Comparison of ENCODE assay signal across 9 cellular contexts in the genomic region with DNA sequence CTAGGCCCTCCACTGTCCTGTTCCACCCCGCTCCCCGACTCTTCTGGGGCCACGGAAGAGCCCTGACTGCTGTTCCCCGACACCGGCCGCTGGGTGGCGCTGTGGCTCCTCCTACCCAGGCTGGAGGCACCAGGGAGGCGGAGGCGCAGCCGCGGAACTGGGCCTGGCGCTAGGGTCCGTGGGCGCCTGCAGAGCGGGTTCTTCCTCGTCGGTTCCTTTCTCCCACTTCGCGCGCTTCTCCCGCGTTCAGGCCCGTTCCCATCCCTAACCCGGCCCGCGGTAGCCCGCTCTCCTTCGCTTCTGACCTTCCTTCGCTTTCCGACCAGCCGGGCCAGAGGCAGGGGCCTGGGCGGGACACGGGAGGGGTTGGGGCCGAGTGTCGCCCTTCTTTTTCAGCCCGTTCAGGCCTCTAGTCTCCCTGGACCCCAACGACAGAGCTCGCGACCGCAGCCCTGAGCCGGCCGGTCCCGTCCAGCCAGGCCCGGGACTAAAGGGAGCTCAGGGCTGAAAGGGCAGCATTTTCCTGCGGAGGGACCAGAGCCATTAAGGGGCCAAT. TPM values are rescaled to one million over a fixed set of nuclear protein-coding genes. Genes with fewer than 3 reads are reported as not detected.
A peak's percentile ranks its signal among the peaks of the same experiment; 100 is the strongest.
DNase-seq lines count a peak whose midpoint lies in the region; ATAC-seq and TF ChIP-seq lines count a peak whose summit lies in the region.
"Had no signal": no experiment of that assay in that cellular context is flagged by ENCODE, and none has a peak within 500 bp of the region (broad histone marks: within the 10 kb centered on the region; RNA-seq: fewer than 3 reads in every experiment).

No MANE protein-coding gene starts in this region.

- no peak for TF ChIP-seq POLR2A in lower leg skin (IDR thresholded peaks at IDR 0.05)

- H3K4me1 Mint-ChIP-seq in dendritic cell treated with granulocyte-macrophage colony-stimulating factor and Interleukin-4, amounts not matched to agents 40 ng/mL and 50 ng/mL, for 4 days (ENCODE audit: low read depth): peaks cover 15% of the 10 kb centered on the region

- H3K27ac Mint-ChIP-seq in dendritic cell treated with granulocyte-macrophage colony-stimulating factor and Interleukin-4, amounts not matched to agents 40 ng/mL and 50 ng/mL, for 4 days: peak overlapping the region; percentile 31

- no peaks in the 10 kb centered on the region for H3K9me3 Mint-ChIP-seq in dendritic cell treated with granulocyte-macrophage colony-stimulating factor and Interleukin-4, amounts not matched to agents 40 ng/mL and 50 ng/mL, for 4 days

- H3K4me1 ChIP-seq in MM.1S (ENCODE audit: low read length): peaks cover 14% of the 10 kb centered on the region

- ATAC-seq in GM21737 (IDR thresholded peaks at IDR 0.05; ENCODE audit: unreplicated experiment): peak; percentile 93

- no peaks in the 10 kb centered on the region for H3K79me2 ChIP-seq in MM.1S (ENCODE audit: low read length)

- no peaks in the 10 kb centered on the region for H3K27me3 ChIP-seq in MM.1S (replicated peaks; ENCODE audit: insufficient read depth, low read length)

- TF ChIP-seq CTCF in MM.1S (IDR thresholded peaks at IDR 0.05; ENCODE audit: low read length) (peak; percentile 61), lower leg skin (IDR thresholded peaks at IDR 0.05) (no peak)

- H3K36me3 ChIP-seq in MM.1S (replicated peaks; ENCODE audit: insufficient read depth, low read length): no peaks in the 10 kb centered on the region

- H3K27me3 Mint-ChIP-seq in dendritic cell treated with granulocyte-macrophage colony-stimulating factor and Interleukin-4, amounts not matched to agents 40 ng/mL and 50 ng/mL, for 4 days: peaks cover 17% of the 10 kb centered on the region

- peak overlapping the region; percentile 59 for H3K4me3 ChIP-seq in MM.1S (ENCODE audit: low read length)
- H3K4me3 ChIP-seq in lower leg skin (ENCODE audit: low read depth, poor library complexity, severe bottlenecking): no peak overlapping the region

- no peaks in the 10 kb centered on the region for H3K9me2 ChIP-seq in MM.1S (replicated peaks; ENCODE audit: insufficient read depth, low read length)

- 9 to 22% methylated on average over 36 to 44 of the region's 45 CpGs for WGBS in lower leg skin, 2 donors

- H3K9ac ChIP-seq in MM.1S (ENCODE audit: low read length): peak overlapping the region; percentile 50; the same call in 1 of the 2 replicates

- H3K4me2 ChIP-seq in MM.1S (ENCODE audit: low read depth, low read length): peak overlapping the region; percentile 79; the same call in 1 of the 2 replicates

- peak overlapping the region; percentile 68 for H3K4me3 Mint-ChIP-seq in dendritic cell treated with granulocyte-macrophage colony-stimulating factor and Interleukin-4, amounts not matched to agents 40 ng/mL and 50 ng/mL, for 4 days

- H2AFZ ChIP-seq in MM.1S (ENCODE audit: low read length): peak overlapping the region; percentile 86

- H3K9me3 ChIP-seq in MM.1S (replicated peaks; ENCODE audit: insufficient read depth, low read length): no peaks in the 10 kb centered on the region

- H4K20me1 ChIP-seq in MM.1S (ENCODE audit: insufficient read depth, low read length): no peaks in the 10 kb centered on the region

- H3K27ac ChIP-seq in MM.1S (ENCODE audit: low read length): no peak overlapping the region

- peak; percentile 70 for DNase-seq in Daoy (ENCODE audit: low read depth)
- DNase-seq in MM.1S: peak; percentile 60
- peak; percentile 57 to 63 for DNase-seq in activated CD4-positive, alpha-beta T cell treated with anti-CD3 and anti-CD28 coated beads, Interleukin-2, amount 50 U/mL, for 24 hours (ENCODE audit: low read depth in 1 of 2, low spot score in 1 of 2)
- peak; percentile 29 to 91 for DNase-seq in lower leg skin (ENCODE audit: low spot score in 2 of 2)
- DNase-seq in stimulated activated CD4-positive, alpha-beta T cell treated with anti-CD3 and anti-CD28 coated beads, TNF-alpha, amount 100 ng/mL, for 24 hours (ENCODE audit: low read depth in 3 of 3): peak; percentile 50 to 64 (median 52)
- DNase-seq in NCI-H2171 (lab: John Stamatoyannopoulos, UW): no peak

- intact Hi-C loops in dendritic cell treated with granulocyte-macrophage colony-stimulating factor and Interleukin-4, amounts not matched to agents 40 ng/mL and 50 ng/mL, for 4 days (cut with micrococcal nuclease): loop anchor here (2.0 to 5.0 kb wide), 3 partner anchors 79 to 559 kb away; partner anchors contain the start of gene EDA
- intact Hi-C loops in lower leg skin (cut with DNase I; ENCODE audit: low total_unique reads): no loop called here

- H3K36me3 Mint-ChIP-seq in dendritic cell treated with granulocyte-macrophage colony-stimulating factor and Interleukin-4, amounts not matched to agents 40 ng/mL and 50 ng/mL, for 4 days (ENCODE audit: low read depth): no peaks in the 10 kb centered on the region

- H3F3A ChIP-seq in MM.1S (ENCODE audit: insufficient read depth, low read length): peaks cover 6% of the 10 kb centered on the region; the same call in 1 of the 2 replicates

RNA-seq across cellular contexts. Expression of gene NALF2, which starts 34.3 kb away (rescaled TPM):
- 0.06 and 0.51 TPM in 2 replicates for total RNA-seq in Daoy (2014; rRNA removed; shearing (Covaris generic))
- under 1 TPM in 1 of 4 donors, not detected in 3; 0.19 TPM for total RNA-seq in lower leg skin
- total RNA-seq: glomerular endothelial cell had no signal
